8 cellular contexts compared by ENCODE assay signal in the genomic region with DNA sequence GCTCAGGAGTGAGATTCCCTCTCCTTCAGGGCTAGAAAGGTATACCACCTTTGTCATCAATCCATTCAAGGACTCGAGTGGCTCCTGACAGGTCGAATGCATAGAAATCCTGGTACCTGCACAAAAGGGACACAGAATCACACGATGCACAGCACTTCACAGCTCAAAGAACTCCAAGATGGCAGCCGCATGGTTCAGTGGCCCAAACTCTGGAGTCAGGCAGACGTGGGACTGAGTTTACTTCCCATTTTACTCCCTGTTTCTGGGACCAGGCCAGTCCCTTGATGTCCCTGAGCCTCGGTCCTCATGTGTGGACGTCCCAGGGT. TPM values are rescaled to one million over a fixed set of nuclear protein-coding genes. Genes with fewer than 3 reads are reported as not detected.
A peak's percentile ranks its signal among the peaks of the same experiment; 100 is the strongest.
DNase-seq lines count a peak whose midpoint lies in the region; ATAC-seq and TF ChIP-seq lines count a peak whose summit lies in the region.

No MANE protein-coding gene starts in this region.

- CTCF ChIA-PET in PC-9 (lab: Charles Lee): no interaction called here

- no peak for DNase-seq in PC-9
- DNase-seq in epithelial cell of proximal tubule (ENCODE audit: low read depth): no peak
- no peak for DNase-seq in trophoblast cell
- DNase-seq in retina: no peak
- no peak for DNase-seq in AG08395 (ENCODE audit: low spot score)
- no peak for DNase-seq in GM13976 (ENCODE audit: low spot score)

- H3K4me2 ChIP-seq in DOHH2 (ENCODE audit: low read length) (peak overlapping the region; percentile 98), PC-9 (peak overlapping the region; percentile 84), trophoblast cell (ENCODE audit: low read length) (peak overlapping the region; percentile 74)

- in situ Hi-C loops in GM13976 (cut with MboI; ENCODE audit: low sequenced_read_pairs, unreplicated experiment): no loop called here

- peak overlapping the region; percentile 11 for H2AK5ac ChIP-seq in trophoblast cell (ENCODE audit: low read length)

- H3K79me2 ChIP-seq in DOHH2 (ENCODE audit: control insufficient read depth, low read length): peaks cover 29% of the 10 kb centered on the region
- H3K79me2 ChIP-seq in PC-9 (ENCODE audit: low read depth): peaks cover 31% of the 10 kb centered on the region
- H3K79me2 ChIP-seq in trophoblast cell (ENCODE audit: control insufficient read depth, insufficient read depth, low read length, poor library complexity): peaks cover 8% of the 10 kb centered on the region

- no peak for TF ChIP-seq CTCF in DOHH2 (IDR thresholded peaks at IDR 0.05; ENCODE audit: low read depth, low read length, poor library complexity, severe bottlenecking)
- TF ChIP-seq CTCF in PC-9 (conservative IDR thresholded peaks at IDR 0.05): no peak
- TF ChIP-seq CTCF in epithelial cell of proximal tubule (conservative IDR thresholded peaks at IDR 0.05; ENCODE audit: low read depth, low read length): no peak
- no peak for TF ChIP-seq CTCF in GM13976 (IDR thresholded peaks at IDR 0.05; ENCODE audit: borderline replicate concordance, control extremely low read depth, extremely low read depth, insufficient read depth, missing control alignments)

- peak overlapping the region; percentile 49 for H3K27ac ChIP-seq in DOHH2 (ENCODE audit: low read depth, low read length)
- H3K27ac ChIP-seq in PC-9: peak overlapping the region; percentile 58
- peak overlapping the region; percentile 49 for H3K27ac ChIP-seq in trophoblast cell (ENCODE audit: low read depth, low read length)

- H2AFZ ChIP-seq in PC-9 (peak overlapping the region; percentile 90), trophoblast cell (ENCODE audit: insufficient read depth, low read length, poor library complexity) (peak overlapping the region; percentile 20)

- H2BK12ac ChIP-seq in trophoblast cell (ENCODE audit: low read length): no peak overlapping the region

- no peak overlapping the region for H3K23ac ChIP-seq in trophoblast cell (ENCODE audit: low read length)

- peak overlapping the region; percentile 47 for H4K8ac ChIP-seq in trophoblast cell (ENCODE audit: low read depth, low read length)

- peak overlapping the region; percentile 97 for H3K9ac ChIP-seq in trophoblast cell (ENCODE audit: low read length)

- peaks cover 8% of the 10 kb centered on the region for H3K79me1 ChIP-seq in trophoblast cell (ENCODE audit: low read length)

- H3F3A ChIP-seq in DOHH2 (ENCODE audit: control insufficient read depth, insufficient read depth) (peaks cover 8% of the 10 kb centered on the region; the same call in 1 of the 2 replicates), PC-9 (ENCODE audit: insufficient read depth, low read depth) (peaks cover 33% of the 10 kb centered on the region; the same call in 1 of the 2 replicates)

- no peak for ATAC-seq in GM18858 (IDR thresholded peaks at IDR 0.05; ENCODE audit: unreplicated experiment)

- H2BK120ac ChIP-seq in trophoblast cell (ENCODE audit: insufficient read depth, low read length, poor library complexity): no peak overlapping the region

- H3K4me3 ChIP-seq in DOHH2 (ENCODE audit: low read length): peak overlapping the region; percentile 99
- H3K4me3 ChIP-seq in PC-9: peak overlapping the region; percentile 86
- H3K4me3 ChIP-seq in epithelial cell of proximal tubule (ENCODE audit: low read depth, low read length): peak overlapping the region; percentile 57
- H3K4me3 ChIP-seq in trophoblast cell (ENCODE audit: low read depth, low read length): peak overlapping the region; percentile 99

- H4K91ac ChIP-seq in trophoblast cell (ENCODE audit: low read depth, low read length): peak overlapping the region; percentile 9

- H3K14ac ChIP-seq in trophoblast cell (ENCODE audit: low read length): peak overlapping the region; percentile 56

- peaks cover 3% of the 10 kb centered on the region; the same call in 1 of the 2 replicates for H4K20me1 ChIP-seq in DOHH2 (ENCODE audit: control insufficient read depth, insufficient read depth, low read depth, low read length)
- 0 out of 2 replicates have a peak, but pooled peaks cover 6% of the 10 kb centered on the region for H4K20me1 ChIP-seq in PC-9 (ENCODE audit: insufficient read depth)

- H3K9me2 ChIP-seq in DOHH2 (replicated peaks; ENCODE audit: control insufficient read depth, low read length): no peaks in the 10 kb centered on the region
- H3K9me2 ChIP-seq in PC-9 (ENCODE audit: insufficient read depth): no peaks in the 10 kb centered on the region

- H4K12ac ChIP-seq in trophoblast cell (ENCODE audit: low read depth, low read length): peak overlapping the region; percentile 3

- peak overlapping the region; percentile 10 for H2BK5ac ChIP-seq in trophoblast cell (ENCODE audit: low read depth, low read length, poor library complexity)

- H3K27me3 ChIP-seq in DOHH2 (ENCODE audit: control insufficient read depth, low read length) (peaks cover 5% of the 10 kb centered on the region), PC-9 (ENCODE audit: insufficient read depth, low read depth) (no peaks in the 10 kb centered on the region), trophoblast cell (ENCODE audit: insufficient read depth, low read length) (no peaks in the 10 kb centered on the region)

- peak overlapping the region; percentile 17 for H3K4ac ChIP-seq in trophoblast cell (ENCODE audit: low read depth, low read length)

- BruUV-seq in PC-9 (replicated peaks; lab: Mats Ljungman, UMichigan): no TSS peak

- H3K36me3 ChIP-seq in DOHH2 (ENCODE audit: control insufficient read depth, low read length) (peaks cover 49% of the 10 kb centered on the region), PC-9 (ENCODE audit: low read depth) (peaks cover 29% of the 10 kb centered on the region), trophoblast cell (ENCODE audit: control insufficient read depth in 1 of 2, insufficient read depth in 2 of 2, low read length in 2 of 2) (peaks cover 15 to 22% of the 10 kb centered on the region in 2 experiments)

- POLR2A ChIA-PET in PC-9 (lab: Charles Lee; ENCODE audit: unreplicated experiment): no interaction called here

- intact Hi-C loops in PC-9 (cut with micrococcal nuclease; ENCODE audit: unreplicated experiment): loop anchor here (10.0 kb wide), 1 partner anchor 131 kb away; no protein-coding TSS in a partner anchor

- H3K4me1 ChIP-seq in DOHH2 (ENCODE audit: control insufficient read depth, low read length) (peaks cover 33% of the 10 kb centered on the region), PC-9 (replicated peaks; ENCODE audit: insufficient read depth) (peaks cover 25% of the 10 kb centered on the region), trophoblast cell (ENCODE audit: control insufficient read depth in 1 of 2, insufficient read depth in 2 of 2, low read length in 2 of 2) (peaks cover 5 to 7% of the 10 kb centered on the region in 2 experiments)

- no CpG with 5 or more reads among the region's 7 CpGs for WGBS in trophoblast cell (ENCODE audit: extremely low coverage, insufficient coverage, insufficient read length)

- H3K18ac ChIP-seq in trophoblast cell (ENCODE audit: low read length): peak overlapping the region; percentile 27

- H3K9me3 ChIP-seq in DOHH2 (ENCODE audit: control insufficient read depth, insufficient read depth, low read length): no peaks in the 10 kb centered on the region
- H3K9me3 ChIP-seq in PC-9 (ENCODE audit: insufficient read depth, low read depth): no peaks in the 10 kb centered on the region
- no peaks in the 10 kb centered on the region for H3K9me3 ChIP-seq in trophoblast cell (ENCODE audit: insufficient read depth, low read depth, low read length)

RNA-seq across cellular contexts. Expression of a gene that starts 0.5 kb away (rescaled TPM):
- total RNA-seq in PC-9 (2021): 22.9 and 29.5 TPM in 2 replicates
- 14.7 and 20.5 TPM in 2 replicates for total RNA-seq in epithelial cell of proximal tubule
- polyA plus RNA-seq in trophoblast cell (2013): 12.8 and 12.9 TPM in 2 replicates

RNA-seq across cellular contexts. Expression of a gene that starts 4.5 kb away (rescaled TPM):
- total RNA-seq in PC-9 (2021) (66.7 and 77.1 TPM in 2 replicates), epithelial cell of proximal tubule (16.1 and 17.4 TPM in 2 replicates)
- polyA plus RNA-seq in trophoblast cell (2013): 9.5 and 10.1 TPM in 2 replicates

RNA-seq across cellular contexts. Expression of a gene that starts 52.7 kb away (rescaled TPM):
- total RNA-seq in PC-9 (2021): 9.7 and 11.3 TPM in 2 replicates
- total RNA-seq in epithelial cell of proximal tubule: 22.6 and 34.0 TPM in 2 replicates
- 10.0 and 10.5 TPM in 2 replicates for polyA plus RNA-seq in trophoblast cell (2013)
